ENCODE assay signal across 28 cellular contexts in genomic region chr4:154927126-154927525, GRCh38.
"Had no signal": no experiment of that assay in that cellular context is flagged by ENCODE, and none has a peak within 500 bp of the region (broad histone marks: within the 10 kb centered on the region; RNA-seq: fewer than 3 reads in every experiment).

No MANE protein-coding gene starts in this region.

- H3K27me3 Mint-ChIP-seq: activated CD4-positive, alpha-beta T cell treated with anti-CD3 and anti-CD28 coated beads for 36 hours; activated CD8-positive, alpha-beta T cell treated with anti-CD3 and anti-CD28 coated beads for 36 hours; activated naive CD4-positive, alpha-beta T cell treated with anti-CD3 and anti-CD28 coated beads, Interleukin-2, amount 10 ng/mL, durations not matched to agents 7 days and 5 days; activated naive CD8-positive, alpha-beta T cell treated with anti-CD3 and anti-CD28 coated beads for 36 hours had no signal

- H3K9me3 Mint-ChIP-seq: activated T-helper 2 cell treated with anti-CD3 and anti-CD28 coated beads, Interferon-gamma antibody, Interleukin-2, Interleukin-4, amounts not matched to agents 10 μg/mL and 5 μg/mL and 100 μg/mL, durations not matched to agents 14 hours and 24 hours and 36 hours; T-helper 1 cell treated with Interleukin-12 subunit alpha and Interleukin-12 subunit beta and Interleukin-4 antibody, amounts not matched to agents 30 μg/mL and 1 μg/mL, for 36 hours had no signal

- H3K27ac Mint-ChIP-seq: activated CD4-positive, alpha-beta T cell treated with anti-CD3 and anti-CD28 coated beads for 36 hours; activated CD8-positive, alpha-beta T cell treated with anti-CD3 and anti-CD28 coated beads for 36 hours; activated naive CD4-positive, alpha-beta T cell treated with anti-CD3 and anti-CD28 coated beads, Interleukin-2, amount 10 ng/mL, durations not matched to agents 7 days and 5 days; activated naive CD8-positive, alpha-beta T cell treated with anti-CD3 and anti-CD28 coated beads for 36 hours; activated T-cell treated with anti-CD3 and anti-CD28 coated beads, Interleukin-2, amount 50 U/mL, for 72 hours; activated T-helper 2 cell treated with anti-CD3 and anti-CD28 coated beads, Interferon-gamma antibody, Interleukin-2, Interleukin-4, amounts not matched to agents 10 μg/mL and 5 μg/mL and 100 μg/mL, durations not matched to agents 14 hours and 24 hours and 36 hours; T-helper 1 cell treated with Interleukin-12 subunit alpha and Interleukin-12 subunit beta and Interleukin-4 antibody, amounts not matched to agents 30 μg/mL and 1 μg/mL, for 36 hours had no signal

- H3K4me1 ChIP-seq: Peyer's patch, SJSA1 had no signal

- H3K27me3 ChIP-seq: brain microvascular endothelial cell, Peyer's patch, SJSA1 had no signal

- H3K4me3 Mint-ChIP-seq: activated CD4-positive, alpha-beta T cell treated with anti-CD3 and anti-CD28 coated beads for 36 hours; activated CD8-positive, alpha-beta T cell treated with anti-CD3 and anti-CD28 coated beads for 36 hours; activated naive CD4-positive, alpha-beta T cell treated with anti-CD3 and anti-CD28 coated beads, Interleukin-2, amount 10 ng/mL, durations not matched to agents 7 days and 5 days; activated naive CD8-positive, alpha-beta T cell treated with anti-CD3 and anti-CD28 coated beads for 36 hours; activated T-cell treated with anti-CD3 and anti-CD28 coated beads, Interleukin-2, amount 50 U/mL, for 72 hours; T-helper 1 cell treated with Interleukin-12 subunit alpha and Interleukin-12 subunit beta and Interleukin-4 antibody, amounts not matched to agents 30 μg/mL and 1 μg/mL, for 36 hours had no signal

- H3K9me3 ChIP-seq: Peyer's patch, SJSA1 had no signal

- H3K36me3 ChIP-seq: brain microvascular endothelial cell, Peyer's patch, SJSA1 had no signal

- H3K4me3 ChIP-seq: Peyer's patch, SJSA1 had no signal

- H3K4me1 Mint-ChIP-seq: activated CD4-positive, alpha-beta T cell treated with anti-CD3 and anti-CD28 coated beads for 36 hours; activated naive CD4-positive, alpha-beta T cell treated with anti-CD3 and anti-CD28 coated beads, Interleukin-2, amount 10 ng/mL, durations not matched to agents 7 days and 5 days; activated naive CD8-positive, alpha-beta T cell treated with anti-CD3 and anti-CD28 coated beads for 36 hours had no signal

- ATAC-seq: activated CD4-positive, alpha-beta T cell treated with anti-CD3 and anti-CD28 coated beads for 36 hours; activated CD8-positive, alpha-beta T cell treated with anti-CD3 and anti-CD28 coated beads for 36 hours; activated T-cell treated with anti-CD3 and anti-CD28 coated beads, Interleukin-2, amount 50 U/mL, for 72 hours had no signal

- H3K36me3 Mint-ChIP-seq: activated naive CD4-positive, alpha-beta T cell treated with anti-CD3 and anti-CD28 coated beads, Interleukin-2, amount 10 ng/mL, durations not matched to agents 7 days and 5 days; activated naive CD8-positive, alpha-beta T cell treated with anti-CD3 and anti-CD28 coated beads for 36 hours had no signal

- DNase-seq: activated CD4-positive, alpha-beta T cell treated with anti-CD3 and anti-CD28 coated beads for 36 hours; activated CD4-positive, alpha-beta T cell treated with anti-CD3 and anti-CD28 coated beads, Interleukin-2, amount 50 U/mL, for 1 hour; activated CD8-positive, alpha-beta memory T cell treated with anti-CD3 and anti-CD28 coated beads, Interleukin-2, amount 50 U/mL, for 4 hours; activated CD8-positive, alpha-beta T cell treated with anti-CD3 and anti-CD28 coated beads for 36 hours; activated gamma-delta T cell treated with Interleukin-2 at 50 U/mL for 16 hours; activated naive CD4-positive, alpha-beta T cell treated with anti-CD3 and anti-CD28 coated beads, Interleukin-2, amount 10 ng/mL, durations not matched to agents 7 days and 5 days; activated naive CD8-positive, alpha-beta T cell treated with anti-CD3 and anti-CD28 coated beads for 36 hours; activated T-cell treated with anti-CD3 and anti-CD28 coated beads, Interleukin-2, amount 50 U/mL, for 72 hours; brain microvascular endothelial cell; IMR-90; Kasumi-1; KBM-7; NCI-H1105 treated with DMSO at 0.1 percent for 48 hours; NCI-H1436 treated with DMSO at 0.1 percent for 48 hours; NCI-H187 treated with DMSO at 0.1 percent for 48 hours; NCI-H2081 treated with DMSO at 0.1 percent for 48 hours; NCI-H2171; NCI-H345; NCI-H510A; NCI-H526 treated with DMSO at 0.1 percent for 48 hours; NCI-H82; Peyer's patch; SHP77 had no signal

- H3K27ac ChIP-seq: brain microvascular endothelial cell, Peyer's patch, RWPE1, SJSA1, VCaP had no signal
